ENCODE assay signal across 18 cellular contexts in the genomic region with DNA sequence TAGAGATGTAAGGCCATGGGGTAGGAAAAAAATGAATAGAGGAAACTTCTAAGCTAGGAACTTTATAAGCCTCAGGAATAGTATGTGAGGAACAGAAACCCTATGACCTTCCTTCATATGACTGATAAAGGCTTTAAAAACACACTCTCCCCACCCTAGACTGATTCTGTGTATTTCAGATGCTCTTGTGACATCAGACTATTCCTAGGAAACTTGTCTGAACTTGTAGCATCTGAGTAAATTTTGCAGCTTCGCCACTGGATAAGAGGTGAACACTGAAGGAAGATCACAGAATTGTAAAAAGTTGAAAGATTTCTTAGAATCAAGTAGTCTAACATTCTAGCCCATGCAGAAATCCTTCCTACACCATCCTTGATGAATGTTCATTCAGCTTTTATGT. TPM values are rescaled to one million over a fixed set of nuclear protein-coding genes. Genes with fewer than 3 reads are reported as not detected.
DNase-seq lines count a peak whose midpoint lies in the region; ATAC-seq and TF ChIP-seq lines count a peak whose summit lies in the region.
"Had no signal": no experiment of that assay in that cellular context is flagged by ENCODE, and none has a peak within 500 bp of the region (broad histone marks: within the 10 kb centered on the region; RNA-seq: fewer than 3 reads in every experiment).

No MANE protein-coding gene starts in this region.

- H2AFZ ChIP-seq in smooth muscle cell (ENCODE audit: low read depth) = peak overlapping the region; percentile 49
- H2AFZ ChIP-seq: GM23248 had no signal

- H3K27ac ChIP-seq in RWPE2 (ENCODE audit: poor library complexity, severe bottlenecking) (no peak overlapping the region), smooth muscle cell (ENCODE audit: low read depth) (no peak overlapping the region), lower lobe of right lung (no peak overlapping the region)
- H3K27ac ChIP-seq: 22Rv1, A549, C4-2B, GM23248, HL-60 had no signal

- no peaks in the 10 kb centered on the region for H3K27me3 ChIP-seq in RWPE2 (ENCODE audit: insufficient read depth, poor library complexity, severe bottlenecking)
- H3K27me3 ChIP-seq in smooth muscle cell (ENCODE audit: low read depth) = no peaks in the 10 kb centered on the region
- no peaks in the 10 kb centered on the region for H3K27me3 ChIP-seq in lower lobe of right lung (ENCODE audit: low read depth)

- 0 out of 3 replicates have a peak, but pooled peaks have one; percentile 27 for ATAC-seq in RWPE2 (ENCODE audit: low read depth)
- no peak for ATAC-seq in lower lobe of right lung
- ATAC-seq in GM21367 (IDR thresholded peaks at IDR 0.05; ENCODE audit: unreplicated experiment) = no peak
- ATAC-seq: A549 had no signal

- H3K9me3 ChIP-seq in RWPE2 (ENCODE audit: severe bottlenecking) = no peaks in the 10 kb centered on the region
- no peaks in the 10 kb centered on the region for H3K9me3 ChIP-seq in smooth muscle cell (replicated peaks; ENCODE audit: low read depth)
- H3K9me3 ChIP-seq in lower lobe of right lung = no peaks in the 10 kb centered on the region
- H3K9me3 ChIP-seq: A549, Caco-2 had no signal

- no peaks in the 10 kb centered on the region for H3K79me2 ChIP-seq in smooth muscle cell (ENCODE audit: low read depth)

- no peaks in the 10 kb centered on the region for H4K20me1 ChIP-seq in smooth muscle cell (ENCODE audit: low read depth)

- no peaks in the 10 kb centered on the region for H3K4me1 ChIP-seq in RWPE2 (ENCODE audit: insufficient read depth, poor library complexity, severe bottlenecking)
- no peaks in the 10 kb centered on the region for H3K4me1 ChIP-seq in smooth muscle cell (ENCODE audit: low read depth)
- no peaks in the 10 kb centered on the region for H3K4me1 ChIP-seq in lower lobe of right lung
- H3K4me1 ChIP-seq: A549, Caco-2 had no signal

- H3K36me3 ChIP-seq in RWPE2 (ENCODE audit: low read depth) = no peaks in the 10 kb centered on the region
- no peaks in the 10 kb centered on the region for H3K36me3 ChIP-seq in smooth muscle cell (ENCODE audit: low read depth)
- H3K36me3 ChIP-seq in lower lobe of right lung = no peaks in the 10 kb centered on the region

- H3K4me2 ChIP-seq in smooth muscle cell = no peak overlapping the region
- H3K4me2 ChIP-seq: A549 had no signal

- TF ChIP-seq CTCF in RWPE2 (IDR thresholded peaks at IDR 0.05; ENCODE audit: poor library complexity, severe bottlenecking) = no peak
- TF ChIP-seq CTCF in epithelial cell of esophagus (IDR thresholded peaks at IDR 0.05; ENCODE audit: insufficient read depth, low read depth, low read length, missing control alignments) = no peak
- TF ChIP-seq CTCF in smooth muscle cell (IDR thresholded peaks at IDR 0.05; ENCODE audit: borderline replicate concordance, insufficient read depth, poor library complexity, severe bottlenecking) = no peak
- no peak for TF ChIP-seq CTCF in lower lobe of right lung (IDR thresholded peaks at IDR 0.05)

- H3F3A ChIP-seq in smooth muscle cell (ENCODE audit: low read depth) = no peaks in the 10 kb centered on the region

- H3K9ac ChIP-seq in smooth muscle cell (ENCODE audit: low read depth) = no peak overlapping the region
- H3K9ac ChIP-seq: GM23248 had no signal

- DNase-seq in DMS79 treated with DMSO at 0.1 percent for 48 hours (lab: John Stamatoyannopoulos, UW) (peak; percentile 18), DMS79 (lab: John Stamatoyannopoulos, UW) (no peak), RWPE2 (ENCODE audit: low spot score) (no peak), epithelial cell of esophagus (ENCODE audit: low read depth) (peak; percentile 72), smooth muscle cell (lab: John Stamatoyannopoulos, UW; ENCODE audit: unreplicated experiment) (no peak), lower lobe of right lung (no peak), NCI-H2171 (lab: John Stamatoyannopoulos, UW) (no peak)
- DNase-seq: AML-193; Caco-2; CD4-positive, alpha-beta T cell; GM23248; HCEC 1CT had no signal

- WGBS in smooth muscle cell (ENCODE audit: low lambda C conversion rate) = 77% methylated on average over 1 of the region's 1 CpG

- intact Hi-C loops in lower lobe of right lung (cut with DNase I) = no loop called here

- no peak overlapping the region for H3K4me3 ChIP-seq in RWPE2 (ENCODE audit: severe bottlenecking)
- H3K4me3 ChIP-seq in epithelial cell of esophagus (ENCODE audit: low read length) = no peak overlapping the region
- H3K4me3 ChIP-seq in smooth muscle cell = no peak overlapping the region
- H3K4me3 ChIP-seq in lower lobe of right lung = no peak overlapping the region
- H3K4me3 ChIP-seq: A549, GM23248 had no signal

RNA-seq across cellular contexts. Expression of gene CBLL1, which starts 31.0 kb away (rescaled TPM):
- 17.8 and 31.4 TPM in 2 replicates for total RNA-seq in smooth muscle cell
- 20.4 and 22.9 TPM in 2 replicates for polyA plus RNA-seq in smooth muscle cell
- total RNA-seq in lower lobe of right lung = 20.9 TPM

RNA-seq across cellular contexts. Expression of gene SLC26A4, which starts 52.3 kb away (rescaled TPM):
- 0.85 and 1.7 TPM in 2 replicates for total RNA-seq in smooth muscle cell
- polyA plus RNA-seq in smooth muscle cell = 0.06 and 0.57 TPM in 2 replicates
- 1.0 TPM for total RNA-seq in lower lobe of right lung
- total RNA-seq: Caco-2; CD4-positive, alpha-beta T cell had no signal
- polyA plus RNA-seq: IgD-negative memory B cell had no signal

Comparison
In these comparisons a context has a peak if more than half of its experiments do, and no peak if none do; other contexts are left out.
1. DNase-seq: peak in DMS79 treated with DMSO at 0.1 percent for 48 hours (single experiment) and epithelial cell of esophagus (single experiment); none in DMS79 (single experiment), RWPE2 (single experiment), smooth muscle cell (single experiment), lower lobe of right lung (single experiment) and NCI-H2171 (single experiment).